14 cellular contexts compared by ENCODE assay signal in genomic region chr6:41577356-41577864, GRCh38. TPM values are rescaled to one million over a fixed set of nuclear protein-coding genes. Genes with fewer than 3 reads are reported as not detected.
DNase-seq lines count a peak whose midpoint lies in the region; ATAC-seq, FAIRE-seq and TF ChIP-seq lines count a peak whose summit lies in the region.
"Had no signal": no experiment of that assay in that cellular context is flagged by ENCODE, and none has a peak within 500 bp of the region (broad histone marks: within the 10 kb centered on the region; RNA-seq: fewer than 3 reads in every experiment).

No MANE protein-coding gene starts in this region.

- H4K20me1 ChIP-seq in astrocyte (ENCODE audit: insufficient read depth, low read length) (peaks cover 9% of the 10 kb centered on the region), HepG2 (ENCODE audit: insufficient read depth, low read length) (no peaks in the 10 kb centered on the region; the same call in 1 of the 2 replicates)

- no peak for TF ChIP-seq RAD21 in HepG2 (CRISPR knock-in tag; IDR thresholded peaks at IDR 0.05)

- no peak overlapping the region for H3K4me3 ChIP-seq in HUES64 (ENCODE audit: low read length)
- H3K4me3 ChIP-seq in astrocyte (ENCODE audit: insufficient read depth, low read depth, low read length), result no peak overlapping the region
- peak overlapping the region; percentile 7 to 54 (median 32) for H3K4me3 ChIP-seq in HepG2 (replicated peaks in 1 of 3; ENCODE audit: insufficient read depth in 1 of 3, low read depth in 2 of 3, low read length in 3 of 3)
- no peak overlapping the region for H3K4me3 ChIP-seq in left lung
- H3K4me3 ChIP-seq: GM12878 had no signal

- no peak for ATAC-seq in HepG2
- no peak for ATAC-seq in stimulated activated memory B cell treated with anti-CD40 and anti-IgM and Interleukin-4, amounts not matched to agents 10 μg/mL and 1 μg/mL and 100 μg/mL, for 72 hours
- no peak for ATAC-seq in left lung
- ATAC-seq: activated naive CD8-positive, alpha-beta T cell treated with anti-CD3 and anti-CD28 coated beads, Interleukin-2, amount 50 U/mL, for 24 hours; GM12878 had no signal

- no TSS peak for BruUV-seq in HepG2 (replicated peaks; lab: Mats Ljungman, UMichigan)

- FAIRE-seq in astrocyte (lab: Jason Lieb, UNC), result no peak
- FAIRE-seq in HepG2 (lab: Jason Lieb, UNC), result no peak
- FAIRE-seq in HTR-8/SVneo (lab: Jason Lieb, UNC), result no peak
- FAIRE-seq: GM12878 had no signal

- H2AFZ ChIP-seq in astrocyte (ENCODE audit: low read depth, low read length), result no peak overlapping the region
- no peak overlapping the region for H2AFZ ChIP-seq in HepG2 (ENCODE audit: low read length)

- H3K4me2 ChIP-seq in astrocyte (ENCODE audit: low read length) (peak overlapping the region; percentile 81), HepG2 (ENCODE audit: low read depth, low read length) (peak overlapping the region; percentile 81)

- no peaks in the 10 kb centered on the region for H3K9me3 Mint-ChIP-seq in astrocyte (ENCODE audit: unreplicated experiment)
- no peaks in the 10 kb centered on the region for H3K9me3 Mint-ChIP-seq in stimulated activated memory B cell treated with anti-CD40 and anti-IgM and Interleukin-4, amounts not matched to agents 10 μg/mL and 1 μg/mL and 100 μg/mL, for 72 hours
- H3K9me3 Mint-ChIP-seq: activated CD4-positive, alpha-beta T cell treated with anti-CD3 and anti-CD28 coated beads, Interleukin-2, amount 10 ng/mL, durations not matched to agents 7 days and 5 days; activated naive CD8-positive, alpha-beta T cell treated with anti-CD3 and anti-CD28 coated beads, Interleukin-2, amount 50 U/mL, for 24 hours; CD4-positive, alpha-beta T cell had no signal

- H3K27me3 Mint-ChIP-seq in astrocyte (ENCODE audit: low read depth, unreplicated experiment), result no peaks in the 10 kb centered on the region
- H3K27me3 Mint-ChIP-seq in stimulated activated memory B cell treated with anti-CD40 and anti-IgM and Interleukin-4, amounts not matched to agents 10 μg/mL and 1 μg/mL and 100 μg/mL, for 72 hours, result no peaks in the 10 kb centered on the region
- H3K27me3 Mint-ChIP-seq: activated naive CD8-positive, alpha-beta T cell treated with anti-CD3 and anti-CD28 coated beads, Interleukin-2, amount 50 U/mL, for 24 hours; CD4-positive, alpha-beta T cell had no signal

- peaks cover 48% of the 10 kb centered on the region for H3K4me1 Mint-ChIP-seq in astrocyte (ENCODE audit: low read depth, unreplicated experiment)
- peaks cover 47% of the 10 kb centered on the region for H3K4me1 Mint-ChIP-seq in stimulated activated memory B cell treated with anti-CD40 and anti-IgM and Interleukin-4, amounts not matched to agents 10 μg/mL and 1 μg/mL and 100 μg/mL, for 72 hours
- H3K4me1 Mint-ChIP-seq: activated CD4-positive, alpha-beta T cell treated with anti-CD3 and anti-CD28 coated beads, Interleukin-2, amount 10 ng/mL, durations not matched to agents 7 days and 5 days had no signal

- peaks cover 2% of the 10 kb centered on the region for H3K36me3 Mint-ChIP-seq in astrocyte (ENCODE audit: low read depth, unreplicated experiment)
- H3K36me3 Mint-ChIP-seq in stimulated activated memory B cell treated with anti-CD40 and anti-IgM and Interleukin-4, amounts not matched to agents 10 μg/mL and 1 μg/mL and 100 μg/mL, for 72 hours, result peaks cover 17% of the 10 kb centered on the region

- TF ChIP-seq CTCF in astrocyte (IDR thresholded peaks at IDR 0.05; ENCODE audit: insufficient read depth, low read depth, low read length) (no peak), HepG2 (CRISPR knock-in tag; IDR thresholded peaks at IDR 0.05) (no peak), left lung (IDR thresholded peaks at IDR 0.05) (no peak)

- H3K27ac Mint-ChIP-seq in astrocyte (ENCODE audit: unreplicated experiment), result peak overlapping the region; percentile 98
- peak overlapping the region; percentile 6 for H3K27ac Mint-ChIP-seq in stimulated activated memory B cell treated with anti-CD40 and anti-IgM and Interleukin-4, amounts not matched to agents 10 μg/mL and 1 μg/mL and 100 μg/mL, for 72 hours
- H3K27ac Mint-ChIP-seq: activated CD4-positive, alpha-beta T cell treated with anti-CD3 and anti-CD28 coated beads, Interleukin-2, amount 10 ng/mL, durations not matched to agents 7 days and 5 days; activated naive CD8-positive, alpha-beta T cell treated with anti-CD3 and anti-CD28 coated beads, Interleukin-2, amount 50 U/mL, for 24 hours; CD4-positive, alpha-beta T cell had no signal

- POLR2A ChIA-PET in HepG2 (lab: Yijun Ruan, JAX), result interaction anchor here (0.5 to 3.1 kb wide), 21 partner anchors 9 to 505 kb away, joined by 3 to 60 read pairs (median 14); partner anchors contain the start of genes FOXP4, NFYA and OARD1

- H3K36me3 ChIP-seq in HUES64 (ENCODE audit: insufficient read depth, low read length) (no peaks in the 10 kb centered on the region), astrocyte (ENCODE audit: insufficient read depth, low read length) (no peaks in the 10 kb centered on the region), HepG2 (replicated peaks in 1 of 2; ENCODE audit: control insufficient read depth in 1 of 2, insufficient read depth in 2 of 2, low read length in 2 of 2) (peaks cover 33 to 61% of the 10 kb centered on the region in 2 experiments), left lung (peaks cover 0 to 10% of the 10 kb centered on the region in 2 donors)

- H3K79me2 ChIP-seq in astrocyte (ENCODE audit: insufficient read depth, low read length), result no peaks in the 10 kb centered on the region
- peaks cover 30% of the 10 kb centered on the region for H3K79me2 ChIP-seq in HepG2 (ENCODE audit: insufficient read depth, low read length)

- H3K9ac ChIP-seq in HUES64 (ENCODE audit: low read depth, low read length) (peak overlapping the region; percentile 34; the same call in 1 of the 2 replicates), astrocyte (ENCODE audit: low read length) (no peak overlapping the region), HepG2 (ENCODE audit: insufficient read depth, low read depth, low read length) (peak overlapping the region; percentile 71)

- CTCF ChIA-PET in HepG2 (lab: Yijun Ruan, JAX; ENCODE audit: low intra/inter-chr PET ratio, low total read pairs), result interaction anchor here (1.3 kb wide), 1 partner anchor 209 kb away, joined by 3 read pairs; no protein-coding TSS in a partner anchor

- TF ChIP-seq EP300 in HepG2 (IDR thresholded peaks at IDR 0.05; ENCODE audit: low read depth in 2 of 2, low read length in 2 of 2), result no peak
- TF ChIP-seq EP300 in HepG2 (CRISPR knock-in tag; IDR thresholded peaks at IDR 0.05; ENCODE audit: borderline replicate concordance), result no peak

- H3K27ac ChIP-seq in HUES64 (ENCODE audit: low read depth, low read length), result peak overlapping the region; percentile 91
- H3K27ac ChIP-seq in astrocyte (ENCODE audit: low read depth, low read length), result no peak overlapping the region
- peak overlapping the region; percentile 85 for H3K27ac ChIP-seq in HepG2 (ENCODE audit: extremely low read length, insufficient read depth, low read length)
- peak overlapping the region in 1 of 2 donors; percentile 31 for H3K27ac ChIP-seq in left lung

- DNase-seq in astrocyte (ENCODE audit: low read depth), result no peak
- DNase-seq in HepG2 (ENCODE audit: low spot score), result no peak
- DNase-seq in left lung, result no peak
- no peak for DNase-seq in NCI-H748 (lab: John Stamatoyannopoulos, UW; ENCODE audit: unreplicated experiment)
- no peak for DNase-seq in posterior vena cava (ENCODE audit: low spot score)
- DNase-seq in HTR-8/SVneo (ENCODE audit: insufficient read length, low spot score), result no peak
- DNase-seq: activated CD4-positive, alpha-beta T cell treated with anti-CD3 and anti-CD28 coated beads, Interleukin-2, amount 10 ng/mL, durations not matched to agents 7 days and 5 days; activated naive CD8-positive, alpha-beta T cell treated with anti-CD3 and anti-CD28 coated beads, Interleukin-2, amount 50 U/mL, for 24 hours; activated T-cell treated with anti-CD3 and anti-CD28 coated beads, Interleukin-2, amount 50 U/mL, for 48 hours; CD4-positive, alpha-beta T cell; stimulated activated CD4-positive, alpha-beta T cell treated with anti-CD3 and anti-CD28 coated beads, Interleukin-2, amount 100 ng/mL, for 48 hours had no signal

- H3K4me3 Mint-ChIP-seq in astrocyte (ENCODE audit: unreplicated experiment), result peak overlapping the region; percentile 80
- no peak overlapping the region for H3K4me3 Mint-ChIP-seq in stimulated activated memory B cell treated with anti-CD40 and anti-IgM and Interleukin-4, amounts not matched to agents 10 μg/mL and 1 μg/mL and 100 μg/mL, for 72 hours
- H3K4me3 Mint-ChIP-seq: activated CD4-positive, alpha-beta T cell treated with anti-CD3 and anti-CD28 coated beads, Interleukin-2, amount 10 ng/mL, durations not matched to agents 7 days and 5 days; activated naive CD8-positive, alpha-beta T cell treated with anti-CD3 and anti-CD28 coated beads, Interleukin-2, amount 50 U/mL, for 24 hours; CD4-positive, alpha-beta T cell had no signal

- H3K27me3 ChIP-seq in HUES64 (ENCODE audit: insufficient read depth, low read length), result no peaks in the 10 kb centered on the region
- H3K27me3 ChIP-seq in astrocyte (ENCODE audit: insufficient read depth, low read length), result no peaks in the 10 kb centered on the region
- H3K27me3 ChIP-seq in HepG2 (ENCODE audit: control insufficient read depth in 1 of 2, insufficient read depth in 2 of 2, low read length in 2 of 2), result no peaks in the 10 kb centered on the region
- H3K27me3 ChIP-seq in left lung, result no peaks in the 10 kb centered on the region

- peaks cover 57% of the 10 kb centered on the region for H3K4me1 ChIP-seq in HUES64 (ENCODE audit: insufficient read depth, low read length)
- peaks cover 37% of the 10 kb centered on the region for H3K4me1 ChIP-seq in astrocyte (ENCODE audit: insufficient read depth, low read length)
- H3K4me1 ChIP-seq in HepG2 (ENCODE audit: insufficient read depth, low read length), result peaks cover 87% of the 10 kb centered on the region
- peaks cover 15 to 25% of the 10 kb centered on the region in 2 donors for H3K4me1 ChIP-seq in left lung

- H3K9me3 ChIP-seq in HUES64 (ENCODE audit: insufficient read depth, low read depth, low read length) (no peaks in the 10 kb centered on the region), astrocyte (ENCODE audit: insufficient read depth, low read depth, low read length) (no peaks in the 10 kb centered on the region), HepG2 (ENCODE audit: low read length) (no peaks in the 10 kb centered on the region), left lung (no peaks in the 10 kb centered on the region)

- in situ Hi-C loops in HepG2 (cut with HindIII; ENCODE audit: extremely low pct_ligation_motif_present, low pct_unique_long_range_greater_than_20kb), result no loop called here

- WGBS in HUES64, result 92% methylated on average over 2 of the region's 2 CpGs
- WGBS in HepG2 (ENCODE audit: low lambda C conversion rate), result 92% methylated on average over 2 of the region's 2 CpGs

- intact Hi-C loops in HepG2 (cut with micrococcal nuclease; ENCODE audit: unreplicated experiment) (no loop called here), left lung (cut with DNase I) (loop anchor here in 1 of 2 donors (10.0 kb wide), 1 partner anchor 353 kb away; the partner anchor contains the start of gene TREML4), posterior vena cava (cut with DNase I) (no loop called here)

- TF ChIP-seq POLR2A in HepG2 (IDR thresholded peaks at IDR 0.05; ENCODE audit: insufficient read depth in 1 of 2, low read depth in 2 of 2, low read length in 2 of 2), result no peak

RNA-seq across cellular contexts. Expression of gene FOXP4, which starts 31.2 kb away (rescaled TPM):
- 17.5 TPM for polyA plus RNA-seq in HUES64 (2013, experiment 1 of 2)
- 21.1 TPM for polyA plus RNA-seq in HUES64 (2013, experiment 2 of 2)
- total RNA-seq in astrocyte (41.9 and 43.7 TPM in 2 replicates), HepG2 (2016; rRNA removed; fragmentation: Illumina TruSeq; extraction: Trizol) (11.0 TPM in 2 replicates), left lung (10 to 100 TPM; 26.9 to 33.7 TPM), posterior vena cava (10 to 100 TPM; 16.8 to 26.9 TPM)
- 2.8 and 3.0 TPM in 2 replicates for total RNA-seq in HepG2 (2016; cell fraction: cytosol; rRNA removed; fragmentation: Illumina TruSeq; extraction: Trizol; ENCODE audit: low read depth)
- total RNA-seq in HepG2 (2016; cell fraction: insoluble cytoplasmic fraction; rRNA removed; fragmentation: Illumina TruSeq; extraction: Trizol), result 9.5 and 11.3 TPM in 2 replicates
- 15.4 and 15.8 TPM in 2 replicates for total RNA-seq in HepG2 (2016; cell fraction: membrane; rRNA removed; fragmentation: Illumina TruSeq; extraction: Trizol)
- 14.9 TPM in 2 replicates for total RNA-seq in HepG2 (2016; cell fraction: nucleus; rRNA removed; fragmentation: Illumina TruSeq; extraction: Trizol)
- polyA plus RNA-seq in HepG2 (2011; rRNA removed), result 12.4 and 15.9 TPM in 2 replicates
- 6.6 and 10.1 TPM in 2 replicates for polyA plus RNA-seq in HepG2 (2011; cell fraction: cytosol; rRNA removed)
- 47.8 and 59.4 TPM in 2 replicates for polyA plus RNA-seq in HepG2 (2011; cell fraction: nucleus; rRNA removed)
- 53.6 and 69.1 TPM in 2 replicates for polyA plus RNA-seq in HepG2 (2012)
- polyA plus RNA-seq in HepG2 (2016; cell fraction: cytosol; fragmentation: Illumina TruSeq; extraction: Trizol; ENCODE audit: low read depth), result 10.9 and 11.7 TPM in 2 replicates
- 37.6 and 56.8 TPM in 2 replicates for polyA plus RNA-seq in HepG2 (2016; cell fraction: insoluble cytoplasmic fraction; fragmentation: Illumina TruSeq; extraction: Trizol; ENCODE audit: low read depth)
- 44.1 and 44.7 TPM in 2 replicates for polyA plus RNA-seq in HepG2 (2016; cell fraction: membrane; fragmentation: Illumina TruSeq; extraction: Trizol; ENCODE audit: low read depth)
- 75.1 and 80.7 TPM in 2 replicates for polyA plus RNA-seq in HepG2 (2016; cell fraction: nucleus; fragmentation: Illumina TruSeq; extraction: Trizol; ENCODE audit: insufficient read depth, low read depth)
- polyA minus RNA-seq in HepG2 (2011; rRNA and poly(A)+ RNA removed; ENCODE audit: low replicate concordance), result 3.3 and 26.4 TPM in 2 replicates
- 29.5 and 30.0 TPM in 2 replicates for polyA minus RNA-seq in HepG2 (2011; cell fraction: cytosol; rRNA and poly(A)+ RNA removed)
- polyA minus RNA-seq in HepG2 (2011; cell fraction: nucleus; rRNA and poly(A)+ RNA removed), result 15.2 and 15.5 TPM in 2 replicates

Comparison
In these comparisons a context has a peak if more than half of its experiments do, and no peak if none do; other contexts are left out.
1. H3K4me3 ChIP-seq: peak in HepG2 (3 of 3); none in HUES64 (single experiment), astrocyte (single experiment) and left lung (0 of 2).